25 cellular contexts compared by ENCODE assay signal in genomic region chr16:58036943-58037342, GRCh38.
"Had no signal": no experiment of that assay in that cellular context is flagged by ENCODE, and none has a peak within 500 bp of the region (broad histone marks: within the 10 kb centered on the region; RNA-seq: fewer than 3 reads in every experiment).

No MANE protein-coding gene starts in this region.

- ATAC-seq: activated CD4-positive, CD25-positive, alpha-beta regulatory T cell treated with anti-CD3 and anti-CD28 coated beads, Interleukin-2, amount 50 U/mL, for 24 hours; activated CD8-positive, alpha-beta T cell treated with anti-CD3 and anti-CD28 coated beads for 36 hours; activated naive CD4-positive, alpha-beta T cell treated with anti-CD3 and anti-CD28 coated beads, Interleukin-2, amount 50 U/mL, for 72 hours; activated naive CD8-positive, alpha-beta T cell treated with anti-CD3 and anti-CD28 coated beads, Interleukin-2, amount 50 U/mL, for 24 hours; activated T-cell treated with anti-CD3 and anti-CD28 coated beads, Interleukin-2, amount 50 U/mL, for 72 hours; body of pancreas; Panc1; Right ventricle myocardium inferior had no signal

- H3K27ac ChIP-seq: ascending aorta, body of pancreas, SK-N-MC had no signal

- H3K36me3 ChIP-seq: ascending aorta had no signal

- H3K4me3 Mint-ChIP-seq: activated CD8-positive, alpha-beta T cell treated with anti-CD3 and anti-CD28 coated beads for 36 hours; activated naive CD8-positive, alpha-beta T cell treated with anti-CD3 and anti-CD28 coated beads, Interleukin-2, amount 50 U/mL, for 24 hours; activated T-cell treated with anti-CD3 and anti-CD28 coated beads, Interleukin-2, amount 50 U/mL, for 72 hours; T-helper 2 cell treated with Interferon-gamma antibody and Interleukin-4, amounts not matched to agents 5 μg/mL and 100 μg/mL, for 36 hours had no signal

- H3K27me3 Mint-ChIP-seq: activated CD8-positive, alpha-beta T cell treated with anti-CD3 and anti-CD28 coated beads for 36 hours; activated naive CD8-positive, alpha-beta T cell treated with anti-CD3 and anti-CD28 coated beads, Interleukin-2, amount 50 U/mL, for 24 hours had no signal

- H3K27me3 ChIP-seq: ascending aorta, body of pancreas had no signal

- H3K9me3 ChIP-seq: ascending aorta, body of pancreas had no signal

- H3K27ac Mint-ChIP-seq: activated CD8-positive, alpha-beta T cell treated with anti-CD3 and anti-CD28 coated beads for 36 hours; activated naive CD8-positive, alpha-beta T cell treated with anti-CD3 and anti-CD28 coated beads, Interleukin-2, amount 50 U/mL, for 24 hours; activated T-cell treated with anti-CD3 and anti-CD28 coated beads, Interleukin-2, amount 50 U/mL, for 72 hours; T-helper 2 cell treated with Interferon-gamma antibody and Interleukin-4, amounts not matched to agents 5 μg/mL and 100 μg/mL, for 36 hours had no signal

- DNase-seq: activated CD4-positive, alpha-beta T cell treated with anti-CD3 and anti-CD28 coated beads for 4 hours; activated CD8-positive, alpha-beta memory T cell treated with anti-CD3 and anti-CD28 coated beads, Interleukin-2, amount 50 U/mL, for 4 hours; activated CD8-positive, alpha-beta T cell treated with anti-CD3 and anti-CD28 coated beads for 36 hours; activated naive CD8-positive, alpha-beta T cell treated with anti-CD3 and anti-CD28 coated beads, Interleukin-2, amount 50 U/mL, for 24 hours; activated T-cell treated with anti-CD3 and anti-CD28 coated beads, Interleukin-2, amount 50 U/mL, for 72 hours; amniotic stem cell; body of pancreas; Kasumi-1; NCI-H1092 treated with DMSO at 0.1 percent for 48 hours; NCI-H1417 treated with DMSO at 0.1 percent for 48 hours; NCI-H1694 treated with DMSO at 0.1 percent for 48 hours; NCI-H2029 treated with DMSO at 0.1 percent for 48 hours; NCI-H510A treated with DMSO at 0.1 percent for 48 hours; NCI-H69; NK-92 treated with Interleukin-12 subunit alpha and Interleukin-12 subunit beta, amount 100 ng/mL, for 24 hours; OCI-M1; RPMI8226; SW 1271 had no signal

- H3K4me1 Mint-ChIP-seq: activated naive CD8-positive, alpha-beta T cell treated with anti-CD3 and anti-CD28 coated beads, Interleukin-2, amount 50 U/mL, for 24 hours had no signal

- H3K4me1 ChIP-seq: ascending aorta had no signal

- H3K9me3 Mint-ChIP-seq: activated CD8-positive, alpha-beta T cell treated with anti-CD3 and anti-CD28 coated beads for 36 hours; activated naive CD4-positive, alpha-beta T cell treated with anti-CD3 and anti-CD28 coated beads, Interleukin-2, amount 50 U/mL, for 72 hours; activated naive CD8-positive, alpha-beta T cell treated with anti-CD3 and anti-CD28 coated beads, Interleukin-2, amount 50 U/mL, for 24 hours; activated T-cell treated with anti-CD3 and anti-CD28 coated beads, Interleukin-2, amount 50 U/mL, for 72 hours; T-helper 2 cell treated with Interferon-gamma antibody and Interleukin-4, amounts not matched to agents 5 μg/mL and 100 μg/mL, for 36 hours had no signal

- H3K4me3 ChIP-seq: ascending aorta, body of pancreas, SK-N-MC had no signal

- H3K36me3 Mint-ChIP-seq: activated naive CD4-positive, alpha-beta T cell treated with anti-CD3 and anti-CD28 coated beads, Interleukin-2, amount 50 U/mL, for 72 hours had no signal
